In the genomic region with DNA sequence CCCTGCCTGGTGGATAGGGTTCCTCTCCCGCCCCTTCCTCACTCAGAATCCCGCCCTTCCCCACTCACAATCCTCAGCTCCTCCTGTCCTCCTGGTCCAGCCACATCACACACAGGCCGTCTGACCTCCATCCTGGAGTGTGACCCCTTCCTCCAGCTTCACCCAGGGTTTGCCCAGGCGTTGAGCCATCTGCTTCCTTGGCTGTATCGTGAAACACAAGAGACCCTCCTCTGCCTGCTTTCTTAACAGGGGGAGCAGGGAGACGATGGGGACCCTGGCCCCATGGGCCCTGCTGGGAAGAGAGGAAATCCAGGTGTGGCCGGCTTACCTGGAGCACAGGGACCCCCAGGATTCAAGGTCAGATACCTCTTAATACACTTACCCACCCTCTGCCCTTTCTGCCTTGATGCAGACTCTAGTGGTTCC, we compare ENCODE assay signal across 11 cellular contexts. TPM values are rescaled to one million over a fixed set of nuclear protein-coding genes. Genes with fewer than 3 reads are reported as not detected.
A peak's percentile ranks its signal among the peaks of the same experiment; 100 is the strongest.
DNase-seq lines count a peak whose midpoint lies in the region; ATAC-seq and TF ChIP-seq lines count a peak whose summit lies in the region.
"Had no signal": no experiment of that assay in that cellular context is flagged by ENCODE, and none has a peak within 500 bp of the region (broad histone marks: within the 10 kb centered on the region; RNA-seq: fewer than 3 reads in every experiment).

No MANE protein-coding gene starts in this region.

- no peak overlapping the region for H2AK5ac ChIP-seq in neuronal stem cell (ENCODE audit: low read depth, low read length)

- H3K4me3 Mint-ChIP-seq in nephron progenitor cell: no peak overlapping the region

- TF ChIP-seq CTCF in right atrium auricular region (IDR thresholded peaks at IDR 0.05): no peak
- TF ChIP-seq CTCF in gastroesophageal sphincter (IDR thresholded peaks at IDR 0.05): no peak
- TF ChIP-seq CTCF in nephron progenitor cell (IDR thresholded peaks at IDR 0.05): no peak
- no peak for TF ChIP-seq CTCF in BE2C (IDR thresholded peaks at IDR 0.05; ENCODE audit: low read depth, low read length)

- peaks cover 28% of the 10 kb centered on the region for H3K4me1 Mint-ChIP-seq in nephron progenitor cell

- peak; percentile 27 for ATAC-seq in Right ventricle myocardium inferior
- ATAC-seq in gastroesophageal sphincter: peak; percentile 15
- ATAC-seq in GM18868 (IDR thresholded peaks at IDR 0.05; ENCODE audit: unreplicated experiment): no peak
- ATAC-seq in GM18519 (IDR thresholded peaks at IDR 0.05; ENCODE audit: low FRiP score, unreplicated experiment): no peak

- intact Hi-C loops in Right ventricle myocardium inferior (cut with DNase I): loop anchor here (2.0 kb wide), 2 partner anchors 182 to 208 kb away; no protein-coding TSS in a partner anchor

- no peak for TF ChIP-seq POLR2A in gastroesophageal sphincter (IDR thresholded peaks at IDR 0.05)

- TF ChIP-seq EP300 in gastroesophageal sphincter (IDR thresholded peaks at IDR 0.05): no peak

- H3K27ac Mint-ChIP-seq in nephron progenitor cell: peak overlapping the region; percentile 67

- H3K4me1 ChIP-seq in right atrium auricular region (no peaks in the 10 kb centered on the region), gastroesophageal sphincter (no peaks in the 10 kb centered on the region), BE2C (no peaks in the 10 kb centered on the region), neuronal stem cell (ENCODE audit: control insufficient read depth in 2 of 2, insufficient read depth in 1 of 2, low read depth in 1 of 2, low read length in 2 of 2) (peaks cover 2 to 13% of the 10 kb centered on the region in 2 donors)
- H3K4me1 ChIP-seq: HAP-1 had no signal

- H2BK12ac ChIP-seq in neuronal stem cell (ENCODE audit: low read length): no peak overlapping the region

- peaks cover 7% of the 10 kb centered on the region for H3K36me3 ChIP-seq in right atrium auricular region
- H3K36me3 ChIP-seq in gastroesophageal sphincter: peaks cover 0 to 19% of the 10 kb centered on the region in 2 donors
- H3K36me3 ChIP-seq in BE2C: no peaks in the 10 kb centered on the region
- H3K36me3 ChIP-seq in neuronal stem cell (replicated peaks in 1 of 2; ENCODE audit: control insufficient read depth in 2 of 2, insufficient read depth in 2 of 2, low read length in 2 of 2): peaks cover 5 to 28% of the 10 kb centered on the region in 2 donors

- H3K36me3 Mint-ChIP-seq in nephron progenitor cell (ENCODE audit: low read depth): peaks cover 41% of the 10 kb centered on the region

- DNase-seq in Right ventricle myocardium inferior (ENCODE audit: missing footprints) (no peak), right atrium auricular region (ENCODE audit: low spot score) (no peak), nephron progenitor cell (no peak), BE2C (no peak), neuronal stem cell (ENCODE audit: low spot score) (no peak)
- DNase-seq: NCI-H1417 treated with DMSO at 0.1 percent for 48 hours had no signal

- no peak overlapping the region for H3K9ac ChIP-seq in neuronal stem cell (ENCODE audit: low read depth, low read length, poor library complexity)

- H3K27me3 ChIP-seq in right atrium auricular region (no peaks in the 10 kb centered on the region), gastroesophageal sphincter (no peaks in the 10 kb centered on the region), BE2C (peaks cover 3% of the 10 kb centered on the region; the same call in 1 of the 2 replicates), neuronal stem cell (ENCODE audit: control insufficient read depth in 3 of 3, insufficient read depth in 3 of 3, low read depth in 1 of 3, low read length in 3 of 3) (no peaks in the 10 kb centered on the region)

- no peak overlapping the region for H3K18ac ChIP-seq in neuronal stem cell (ENCODE audit: low read length)

- no peaks in the 10 kb centered on the region for H3K79me1 ChIP-seq in neuronal stem cell (ENCODE audit: low read depth, low read length)

- no peak overlapping the region for H3K4me2 ChIP-seq in neuronal stem cell (ENCODE audit: insufficient read depth, low read length, poor library complexity, severe bottlenecking)

- H3K14ac ChIP-seq in neuronal stem cell (ENCODE audit: low read length): no peak overlapping the region

- H3K9me3 ChIP-seq in right atrium auricular region (peaks cover 0 to 9% of the 10 kb centered on the region in 2 donors), gastroesophageal sphincter (peaks cover 0 to 14% (median 0%) of the 10 kb centered on the region in 3 donors), BE2C (no peaks in the 10 kb centered on the region), neuronal stem cell (replicated peaks in 1 of 2; ENCODE audit: control insufficient read depth in 2 of 2, insufficient read depth in 1 of 2, low read depth in 1 of 2, low read length in 2 of 2) (peaks cover 3 to 14% of the 10 kb centered on the region in 2 donors)

- no peak overlapping the region for H3K23ac ChIP-seq in neuronal stem cell (ENCODE audit: low read depth, low read length, poor library complexity)

- H2BK120ac ChIP-seq in neuronal stem cell (ENCODE audit: low read depth, low read length): no peak overlapping the region

- H2BK5ac ChIP-seq in neuronal stem cell (ENCODE audit: low read length): no peak overlapping the region

- no peak overlapping the region for H4K8ac ChIP-seq in neuronal stem cell (ENCODE audit: low read depth, low read length)

- H3K27ac ChIP-seq in right atrium auricular region (no peak overlapping the region), gastroesophageal sphincter (no peak overlapping the region), neuronal stem cell (replicated peaks; ENCODE audit: low read length) (no peak overlapping the region)

- H4K91ac ChIP-seq in neuronal stem cell (ENCODE audit: low read depth, low read length, poor library complexity): no peak overlapping the region

- no peaks in the 10 kb centered on the region for H3K27me3 Mint-ChIP-seq in nephron progenitor cell (ENCODE audit: low read depth, poor library complexity)

- no peak overlapping the region for H3K4ac ChIP-seq in neuronal stem cell (ENCODE audit: low read length)

- WGBS in gastroesophageal sphincter (ENCODE audit: low coverage in 1 of 2), 2 donors: 50 to 80% methylated on average over 1 to 2 of the region's 7 CpGs
- WGBS in neuronal stem cell (ENCODE audit: extremely low coverage in 2 of 2, insufficient read length in 2 of 2, insufficient replicate concordance in 1 of 2), 2 donors: no CpG with 5 or more reads among the region's 7 CpGs

- H2AFZ ChIP-seq in neuronal stem cell (ENCODE audit: low read length): no peak overlapping the region

- no peak overlapping the region for H3K4me3 ChIP-seq in right atrium auricular region
- H3K4me3 ChIP-seq in gastroesophageal sphincter: no peak overlapping the region
- no peak overlapping the region for H3K4me3 ChIP-seq in BE2C (ENCODE audit: low read depth, low read length)
- H3K4me3 ChIP-seq in neuronal stem cell (ENCODE audit: low read length in 2 of 2): no peak overlapping the region
- H3K4me3 ChIP-seq: HAP-1 had no signal

- no peak overlapping the region for H2BK15ac ChIP-seq in neuronal stem cell (ENCODE audit: low read length)

- peaks cover 23% of the 10 kb centered on the region for H3K9me3 Mint-ChIP-seq in nephron progenitor cell

RNA-seq across cellular contexts. Expression of a gene that starts 32.3 kb away (rescaled TPM):
- total RNA-seq in Right ventricle myocardium inferior (0.51 TPM), right atrium auricular region (not detected), gastroesophageal sphincter (1 to 10 TPM in 1 of 4 donors, not detected in 3; 1.6 TPM)
- polyA plus RNA-seq in BE2C (2012; ENCODE audit: insufficient read depth, insufficient read length, low read depth): not detected
- polyA plus RNA-seq in neuronal stem cell (2013, experiment 1 of 2): not detected
- polyA plus RNA-seq in neuronal stem cell (2013, experiment 2 of 2): not detected
- total RNA-seq: epithelial cell of proximal tubule had no signal

RNA-seq across cellular contexts. Expression of a gene that starts 39.1 kb away (rescaled TPM):
- total RNA-seq in Right ventricle myocardium inferior: not detected
- total RNA-seq in right atrium auricular region: not detected
- total RNA-seq in gastroesophageal sphincter: not detected
- polyA plus RNA-seq in BE2C (2012; ENCODE audit: insufficient read depth, insufficient read length, low read depth): not detected
- polyA plus RNA-seq in neuronal stem cell (2013, experiment 1 of 2): 0.14 TPM
- 0.08 TPM for polyA plus RNA-seq in neuronal stem cell (2013, experiment 2 of 2)
- total RNA-seq: epithelial cell of proximal tubule had no signal

Comparison
In these comparisons a context has a peak if more than half of its experiments do, and no peak if none do; other contexts are left out.
1. ATAC-seq: peak in Right ventricle myocardium inferior (single experiment) and gastroesophageal sphincter (single experiment); none in GM18868 (single experiment) and GM18519 (single experiment).